Comparison of ENCODE assay signal across 16 cellular contexts in genomic region chr11:74819400-74819799, GRCh38.
A peak's percentile ranks its signal among the peaks of the same experiment; 100 is the strongest.
DNase-seq lines count a peak whose midpoint lies in the region; ATAC-seq and TF ChIP-seq lines count a peak whose summit lies in the region.
"Had no signal": no experiment of that assay in that cellular context is flagged by ENCODE, and none has a peak within 500 bp of the region (broad histone marks: within the 10 kb centered on the region; RNA-seq: fewer than 3 reads in every experiment).

No MANE protein-coding gene starts in this region.

- CTCF ChIA-PET in SK-N-SH (lab: Yijun Ruan, JAX): no interaction called here

- H3K27ac ChIP-seq in SK-N-SH (ENCODE audit: low read depth in 2 of 2, low read length in 1 of 2) (no peak overlapping the region), SJSA1 (peak overlapping the region; percentile 20; the same call in 1 of the 2 replicates), suprapubic skin (no peak overlapping the region)
- H3K27ac ChIP-seq: 22Rv1 had no signal

- peaks cover 8% of the 10 kb centered on the region for H3F3A ChIP-seq in SK-N-SH (replicated peaks; ENCODE audit: insufficient read depth)

- H3K9me3 ChIP-seq in SK-N-SH (0 out of 2 replicates have a peak, but pooled peaks cover 5% of the 10 kb centered on the region), SJSA1 (replicated peaks) (no peaks in the 10 kb centered on the region), suprapubic skin (peaks cover under 1% of the 10 kb centered on the region)
- H3K9me3 ChIP-seq: tibial artery had no signal

- 97% methylated on average over 1 of the region's 1 CpG for WGBS in SK-N-SH (ENCODE audit: low lambda C conversion rate)
- WGBS in suprapubic skin: 85% methylated on average over 1 of the region's 1 CpG

- H3K27me3 ChIP-seq in SK-N-SH (ENCODE audit: insufficient read depth): no peaks in the 10 kb centered on the region
- H3K27me3 ChIP-seq in SJSA1 (replicated peaks): no peaks in the 10 kb centered on the region
- H3K27me3 ChIP-seq in suprapubic skin: no peaks in the 10 kb centered on the region
- H3K27me3 ChIP-seq: tibial artery had no signal

- POLR2A ChIA-PET in SK-N-SH (lab: Yijun Ruan, JAX): no interaction called here

- no peak overlapping the region for H3K9ac ChIP-seq in SK-N-SH

- no peak overlapping the region for H2AFZ ChIP-seq in SK-N-SH (ENCODE audit: low read depth)

- H3K4me3 ChIP-seq in SK-N-SH (ENCODE audit: low read depth in 2 of 2, low read length in 1 of 2) (no peak overlapping the region), SJSA1 (no peak overlapping the region), fibroblast of pulmonary artery (replicated peaks; ENCODE audit: low read depth, low read length) (no peak overlapping the region), retinal pigment epithelial cell (ENCODE audit: low read length) (no peak overlapping the region), suprapubic skin (no peak overlapping the region)
- H3K4me3 ChIP-seq: mucosa of descending colon, tibial artery had no signal

- peaks cover 0 to 7% of the 10 kb centered on the region in 2 experiments; a peak in 1 of 4 replicates for H3K4me1 ChIP-seq in SK-N-SH (ENCODE audit: control insufficient read depth in 1 of 2, insufficient read depth in 2 of 2, low read depth in 1 of 2, low read length in 1 of 2)
- H3K4me1 ChIP-seq in SJSA1 (replicated peaks): peaks cover 45% of the 10 kb centered on the region
- H3K4me1 ChIP-seq in suprapubic skin: no peaks in the 10 kb centered on the region

- no peak for TF ChIP-seq POLR2A in suprapubic skin (IDR thresholded peaks at IDR 0.05)

- TF ChIP-seq EP300 in SK-N-SH (IDR thresholded peaks at IDR 0.05; ENCODE audit: borderline replicate concordance in 1 of 2, low read depth in 1 of 2, low read length in 1 of 2): no peak
- TF ChIP-seq EP300 in suprapubic skin (IDR thresholded peaks at IDR 0.05): no peak

- H3K79me2 ChIP-seq in SK-N-SH (ENCODE audit: insufficient read depth): peaks cover 20% of the 10 kb centered on the region

- TF ChIP-seq RAD21 in SK-N-SH (IDR thresholded peaks at IDR 0.05; ENCODE audit: low read length): no peak

- H3K36me3 ChIP-seq in SK-N-SH (replicated peaks in 1 of 2; ENCODE audit: control insufficient read depth in 1 of 2, insufficient read depth in 2 of 2, low read length in 1 of 2): peaks cover 28 to 49% of the 10 kb centered on the region in 2 experiments
- peaks cover 6% of the 10 kb centered on the region; the same call in 1 of the 2 replicates for H3K36me3 ChIP-seq in SJSA1
- peaks cover 43% of the 10 kb centered on the region for H3K36me3 ChIP-seq in suprapubic skin

- DNase-seq in SK-N-SH (no peak), SJSA1 (ENCODE audit: low read depth in 1 of 2, low spot score in 2 of 2) (peak in 1 of 2 experiments; percentile 14), fibroblast of pulmonary artery (ENCODE audit: low read depth) (peak; percentile 49), retinal pigment epithelial cell (ENCODE audit: low read depth) (peak; percentile 90), suprapubic skin (ENCODE audit: low spot score in 2 of 2) (no peak), NCI-H2196 (lab: John Stamatoyannopoulos, UW; ENCODE audit: unreplicated experiment) (no peak)
- DNase-seq: activated CD4-positive, alpha-beta T cell treated with anti-CD3 and anti-CD28 coated beads, Interleukin-2, amount 10 ng/mL, durations not matched to agents 7 days and 5 days; activated T-cell treated with anti-CD3 and anti-CD28 coated beads, Interleukin-2, amount 50 U/mL, for 24 hours; mucosa of descending colon; NCI-H2081 treated with DMSO at 0.1 percent for 48 hours; NCI-H774; T-helper 9 cell; tibial artery had no signal

- no peak for TF ChIP-seq CTCF in SK-N-SH (IDR thresholded peaks at IDR 0.05)
- no peak for TF ChIP-seq CTCF in fibroblast of pulmonary artery (IDR thresholded peaks at IDR 0.05; ENCODE audit: low read length, missing control alignments)
- TF ChIP-seq CTCF in retinal pigment epithelial cell (conservative IDR thresholded peaks at IDR 0.05; ENCODE audit: low read depth, low read length): no peak
- no peak for TF ChIP-seq CTCF in suprapubic skin (IDR thresholded peaks at IDR 0.05)

- H3K9me2 ChIP-seq in SK-N-SH: no peaks in the 10 kb centered on the region

- H3K4me2 ChIP-seq in SK-N-SH: no peak overlapping the region

- H4K20me1 ChIP-seq in SK-N-SH (ENCODE audit: insufficient read depth): no peaks in the 10 kb centered on the region

- peak; percentile 48 for ATAC-seq in SK-N-SH treated with all-trans-retinoic acid at 6 μM for 48 hours
- ATAC-seq in HG03460 (IDR thresholded peaks at IDR 0.05; ENCODE audit: unreplicated experiment): no peak
- ATAC-seq: mucosa of descending colon had no signal

TF ChIP-seq in SK-N-SH treated with all-trans-retinoic acid at 6 μM for 48 hours, 23 proteins besides CTCF, POLR2A, EP300 and RAD21 (continues in another document):
- TF ChIP-seq TSHZ2 (CRISPR knock-in tag; IDR thresholded peaks at IDR 0.05) (no peak), TOX (CRISPR knock-in tag; IDR thresholded peaks at IDR 0.05; ENCODE audit: borderline replicate concordance) (no peak), CSDC2 (CRISPR knock-in tag; IDR thresholded peaks at IDR 0.05) (no peak), RARB (CRISPR knock-in tag; IDR thresholded peaks at IDR 0.05) (no peak)

TF ChIP-seq in SK-N-SH, 30 proteins besides CTCF, POLR2A, EP300 and RAD21:
- TF ChIP-seq NFIC (IDR thresholded peaks at IDR 0.05; ENCODE audit: borderline replicate concordance) (no peak), RXRA (IDR thresholded peaks at IDR 0.05; ENCODE audit: borderline replicate concordance, low read depth) (no peak), RFX5 (IDR thresholded peaks at IDR 0.05; ENCODE audit: low read length) (no peak), TEAD4 (IDR thresholded peaks at IDR 0.05; ENCODE audit: borderline replicate concordance, insufficient read depth) (no peak), MAX (IDR thresholded peaks at IDR 0.05; ENCODE audit: low read depth) (no peak), YY1 (IDR thresholded peaks at IDR 0.05; ENCODE audit: low read depth) (no peak), TCF12 (IDR thresholded peaks at IDR 0.05) (no peak), MEF2A (IDR thresholded peaks at IDR 0.05; ENCODE audit: borderline replicate concordance, low read depth) (no peak), EZH2phosphoT487 (IDR thresholded peaks at IDR 0.05; ENCODE audit: borderline replicate concordance, low read depth) (no peak), ZBTB33 (IDR thresholded peaks at IDR 0.05; ENCODE audit: borderline replicate concordance, low read depth) (no peak), IRF3 (IDR thresholded peaks at IDR 0.05; ENCODE audit: low read depth, low read length) (no peak), FOSL2 (IDR thresholded peaks at IDR 0.05; ENCODE audit: borderline replicate concordance, low read depth) (no peak)

Comparison
In these comparisons a context has a peak if more than half of its experiments do, and no peak if none do; other contexts are left out.
1. DNase-seq: peak in fibroblast of pulmonary artery (single experiment) and retinal pigment epithelial cell (single experiment); none in SK-N-SH (single experiment), suprapubic skin (0 of 2) and NCI-H2196 (single experiment).